ENCODE assay signal across 1 cellular context in genomic region chr18:64244571-64244970, GRCh38.
TF ChIP-seq lines count a peak whose summit lies in the region.

No MANE protein-coding gene starts in this region.

TF ChIP-seq in GM23338, 12 proteins besides CTCF, POLR2A, EP300 and RAD21 (continued from another document):
- TF ChIP-seq REST (IDR thresholded peaks at IDR 0.05; ENCODE audit: unreplicated experiment): no peak
